Comparison of ENCODE assay signal across 1 cellular context in the genomic region with DNA sequence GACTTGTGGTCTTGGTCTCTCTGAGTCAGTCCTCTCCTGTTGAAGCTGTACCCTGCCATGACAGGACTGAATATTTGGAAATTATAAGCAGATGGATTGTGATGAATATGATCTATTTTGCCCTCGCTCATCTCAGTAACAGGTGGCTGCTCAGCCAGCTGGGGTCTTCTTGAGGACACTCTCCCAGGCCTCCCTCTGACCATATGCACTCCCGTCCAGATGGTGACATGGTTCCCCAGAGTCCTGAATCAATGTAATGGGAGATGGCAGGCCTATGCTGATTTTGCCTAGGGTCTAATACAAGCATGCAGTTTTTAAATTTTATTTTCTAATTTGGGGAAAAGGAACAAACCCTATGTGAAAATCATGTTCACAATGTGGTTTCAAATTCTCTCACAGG.
TF ChIP-seq lines count a peak whose summit lies in the region.

No MANE protein-coding gene starts in this region.

TF ChIP-seq in GM23338, 12 proteins besides CTCF, POLR2A, EP300 and RAD21:
- no peak for TF ChIP-seq ZNF462 (CRISPR knock-in tag; IDR thresholded peaks at IDR 0.05)
- no peak for TF ChIP-seq NANOG (IDR thresholded peaks at IDR 0.05; ENCODE audit: borderline replicate concordance)
- TF ChIP-seq CREB1 (CRISPR knock-in tag; IDR thresholded peaks at IDR 0.05; ENCODE audit: low read depth), result no peak
- TF ChIP-seq ZNF114 (CRISPR knock-in tag; IDR thresholded peaks at IDR 0.05), result no peak
- TF ChIP-seq, protein P1, sequence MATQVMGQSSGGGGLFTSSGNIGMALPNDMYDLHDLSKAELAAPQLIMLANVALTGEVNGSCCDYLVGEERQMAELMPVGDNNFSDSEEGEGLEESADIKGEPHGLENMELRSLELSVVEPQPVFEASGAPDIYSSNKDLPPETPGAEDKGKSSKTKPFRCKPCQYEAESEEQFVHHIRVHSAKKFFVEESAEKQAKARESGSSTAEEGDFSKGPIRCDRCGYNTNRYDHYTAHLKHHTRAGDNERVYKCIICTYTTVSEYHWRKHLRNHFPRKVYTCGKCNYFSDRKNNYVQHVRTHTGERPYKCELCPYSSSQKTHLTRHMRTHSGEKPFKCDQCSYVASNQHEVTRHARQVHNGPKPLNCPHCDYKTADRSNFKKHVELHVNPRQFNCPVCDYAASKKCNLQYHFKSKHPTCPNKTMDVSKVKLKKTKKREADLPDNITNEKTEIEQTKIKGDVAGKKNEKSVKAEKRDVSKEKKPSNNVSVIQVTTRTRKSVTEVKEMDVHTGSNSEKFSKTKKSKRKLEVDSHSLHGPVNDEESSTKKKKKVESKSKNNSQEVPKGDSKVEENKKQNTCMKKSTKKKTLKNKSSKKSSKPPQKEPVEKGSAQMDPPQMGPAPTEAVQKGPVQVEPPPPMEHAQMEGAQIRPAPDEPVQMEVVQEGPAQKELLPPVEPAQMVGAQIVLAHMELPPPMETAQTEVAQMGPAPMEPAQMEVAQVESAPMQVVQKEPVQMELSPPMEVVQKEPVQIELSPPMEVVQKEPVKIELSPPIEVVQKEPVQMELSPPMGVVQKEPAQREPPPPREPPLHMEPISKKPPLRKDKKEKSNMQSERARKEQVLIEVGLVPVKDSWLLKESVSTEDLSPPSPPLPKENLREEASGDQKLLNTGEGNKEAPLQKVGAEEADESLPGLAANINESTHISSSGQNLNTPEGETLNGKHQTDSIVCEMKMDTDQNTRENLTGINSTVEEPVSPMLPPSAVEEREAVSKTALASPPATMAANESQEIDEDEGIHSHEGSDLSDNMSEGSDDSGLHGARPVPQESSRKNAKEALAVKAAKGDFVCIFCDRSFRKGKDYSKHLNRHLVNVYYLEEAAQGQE (IDR thresholded peaks at IDR 0.05; ENCODE audit: unreplicated experiment), result no peak
- no peak for TF ChIP-seq EZH2phosphoT487 (IDR thresholded peaks at IDR 0.05; ENCODE audit: unreplicated experiment)
